In the genomic region with DNA sequence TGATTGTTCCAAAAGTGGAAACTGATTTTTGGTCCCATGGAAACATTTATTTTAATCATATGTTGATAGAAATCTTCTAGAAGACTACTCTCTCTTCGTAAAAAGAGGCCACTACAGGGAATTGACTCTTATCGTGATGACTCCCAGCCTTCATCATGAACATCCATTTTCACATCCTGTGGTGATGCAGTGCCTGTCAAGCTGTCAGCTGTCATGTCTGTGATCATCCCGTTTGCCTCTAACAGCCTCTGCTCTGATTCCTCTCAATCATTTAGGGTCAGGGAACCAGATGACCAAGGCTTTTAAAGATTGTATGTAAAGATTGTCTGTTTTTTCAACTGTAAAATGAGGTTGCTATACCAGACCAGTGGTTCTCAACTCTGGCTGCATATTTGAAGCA, we compare ENCODE assay signal across 27 cellular contexts.
"Had no signal": no experiment of that assay in that cellular context is flagged by ENCODE, and none has a peak within 500 bp of the region (broad histone marks: within the 10 kb centered on the region; RNA-seq: fewer than 3 reads in every experiment).

No MANE protein-coding gene starts in this region.

- H3K4me3 ChIP-seq: cardiac muscle cell, K562 had no signal

- H3K27me3 ChIP-seq: cardiac muscle cell had no signal

- FAIRE-seq: astrocyte, K562, TTC549 had no signal

- DNase-seq: activated B cell treated with CpG ODN at 0.5 μM for 24 hours; activated CD4-positive, alpha-beta T cell treated with anti-CD3 and anti-CD28 coated beads for 1 hour; activated CD4-positive, alpha-beta T cell treated with anti-CD3 and anti-CD28 coated beads, Interleukin-2, amount 10 ng/mL, durations not matched to agents 24 days and 14 days; activated CD4-positive, alpha-beta T cell treated with anti-CD3 and anti-CD28 coated beads, Interleukin-2, amount 50 U/mL, for 48 hours; activated CD8-positive, alpha-beta memory T cell treated with anti-CD3 and anti-CD28 coated beads, Interleukin-2, amount 10 ng/mL, durations not matched to agents 7 days and 5 days; activated effector memory CD4-positive, alpha-beta T cell treated with Interleukin-2 at 50 U/mL for 16 hours; activated naive CD4-positive, alpha-beta T cell; activated T-cell treated with anti-CD3 and anti-CD28 coated beads, Interleukin-2, amount 50 U/mL, for 24 hours; amygdala; Karpas-422; MM.1S; NCI-H1105; NCI-H1436; NCI-H1694 treated with DMSO at 0.1 percent for 48 hours; NCI-H2029 treated with DMSO at 0.1 percent for 48 hours; NCI-H446; NCI-H524; RPMI8226; T-helper 17 cell; T-helper 9 cell had no signal

- H3K27ac ChIP-seq: cardiac muscle cell had no signal

- ATAC-seq: activated CD8-positive, alpha-beta memory T cell treated with anti-CD3 and anti-CD28 coated beads, Interleukin-2, amount 10 ng/mL, durations not matched to agents 7 days and 5 days; activated naive CD4-positive, alpha-beta T cell treated with anti-CD3 and anti-CD28 coated beads, Interleukin-2, amount 50 U/mL, for 72 hours; K562; Panc1; Right ventricle myocardium inferior; T-helper 17 cell had no signal

- H3K36me3 ChIP-seq: cardiac muscle cell had no signal
